In genomic region chr6:70413114-70413828, GRCh38 we compare ENCODE assay signal across 8 cellular contexts. TPM values are rescaled to one million over a fixed set of nuclear protein-coding genes. Genes with fewer than 3 reads are reported as not detected.
DNase-seq lines count a peak whose midpoint lies in the region; ATAC-seq and TF ChIP-seq lines count a peak whose summit lies in the region.

FAM135A (plus strand) TSS chr6:70413508; CDS start chr6:70428343, 14,835 bp downstream.

- ATAC-seq in GM19025 (IDR thresholded peaks at IDR 0.05; ENCODE audit: low read depth, unreplicated experiment) (peak; percentile 85), HG03342 (IDR thresholded peaks at IDR 0.05; ENCODE audit: unreplicated experiment) (peak; percentile 89)

- DNase-seq in AG09309 (ENCODE audit: low read depth) (peak; percentile 87), NCI-H446 (lab: John Stamatoyannopoulos, UW) (peak; percentile 97 to 98), choroid plexus epithelial cell (ENCODE audit: low read depth) (peak; percentile 99), kidney epithelial cell (ENCODE audit: low read depth) (peak; percentile 91)
- peak; percentile 92 to 93 for DNase-seq in activated CD4-positive, alpha-beta T cell treated with anti-CD3 and anti-CD28 coated beads for 24 hours (ENCODE audit: low read depth in 2 of 2)
- peak; percentile 94 to 96 for DNase-seq in stimulated activated CD4-positive, alpha-beta T cell treated with anti-CD3 and anti-CD28 coated beads, Interleukin-15, amount 100 ng/mL, for 48 hours (ENCODE audit: low read depth in 2 of 2)

- H3K4me3 ChIP-seq in AG09309 (ENCODE audit: control insufficient read depth, low read depth, low read length) (peak within 1 kb of the TSS; percentile 96), choroid plexus epithelial cell (ENCODE audit: low read depth, low read length) (peak within 1 kb of the TSS; percentile 85), kidney epithelial cell (ENCODE audit: low read depth, low read length) (peak within 1 kb of the TSS; percentile 95)

- TF ChIP-seq CTCF in AG09309 (IDR thresholded peaks at IDR 0.05; ENCODE audit: control insufficient read depth, insufficient read depth, low read depth, low read length, missing control alignments) (no peak), choroid plexus epithelial cell (conservative IDR thresholded peaks at IDR 0.05; ENCODE audit: low read depth, low read length) (no peak), kidney epithelial cell (IDR thresholded peaks at IDR 0.05; ENCODE audit: insufficient read depth, low read length, poor library complexity, severe bottlenecking) (no peak)

- H3K36me3 ChIP-seq in kidney epithelial cell (ENCODE audit: control insufficient read depth, insufficient read depth, low read length), result no peaks in the 10 kb centered on the region

- no peaks in the 10 kb centered on the region for H3K27me3 ChIP-seq in kidney epithelial cell (ENCODE audit: control insufficient read depth, insufficient read depth, low read length)

RNA-seq across cellular contexts. Expression of gene FAM135A, which starts in this region (rescaled TPM):
- 19.8 and 21.0 TPM in 2 replicates for total RNA-seq in kidney epithelial cell

Comparison
In these comparisons a context has a peak if more than half of its experiments do, and no peak if none do; other contexts are left out.
1. Peak in every context shown above with its lines: DNase-seq, ATAC-seq and H3K4me3 ChIP-seq.